In genomic region chr3:128845119-128845518, GRCh38 we compare ENCODE assay signal across 1 cellular context.
TF ChIP-seq lines count a peak whose summit lies in the region.

No MANE protein-coding gene starts in this region.

TF ChIP-seq in WTC11, 78 proteins besides CTCF, POLR2A, EP300 and RAD21 (continued from another document):
- TF ChIP-seq, protein P1, sequence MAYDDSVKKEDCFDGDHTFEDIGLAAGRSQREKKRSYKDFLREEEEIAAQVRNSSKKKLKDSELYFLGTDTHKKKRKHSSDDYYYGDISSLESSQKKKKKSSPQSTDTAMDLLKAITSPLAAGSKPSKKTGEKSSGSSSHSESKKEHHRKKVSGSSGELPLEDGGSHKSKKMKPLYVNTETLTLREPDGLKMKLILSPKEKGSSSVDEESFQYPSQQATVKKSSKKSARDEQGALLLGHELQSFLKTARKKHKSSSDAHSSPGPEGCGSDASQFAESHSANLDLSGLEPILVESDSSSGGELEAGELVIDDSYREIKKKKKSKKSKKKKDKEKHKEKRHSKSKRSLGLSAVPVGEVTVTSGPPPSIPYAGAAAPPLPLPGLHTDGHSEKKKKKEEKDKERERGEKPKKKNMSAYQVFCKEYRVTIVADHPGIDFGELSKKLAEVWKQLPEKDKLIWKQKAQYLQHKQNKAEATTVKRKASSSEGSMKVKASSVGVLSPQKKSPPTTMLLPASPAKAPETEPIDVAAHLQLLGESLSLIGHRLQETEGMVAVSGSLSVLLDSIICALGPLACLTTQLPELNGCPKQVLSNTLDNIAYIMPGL (CRISPR knock-in tag; IDR thresholded peaks at IDR 0.05) = no peak
- TF ChIP-seq ZNF396 (CRISPR knock-in tag; IDR thresholded peaks at IDR 0.05; ENCODE audit: borderline replicate concordance) (no peak), ATF1 (CRISPR knock-in tag; IDR thresholded peaks at IDR 0.05) (no peak), ETV6 (CRISPR knock-in tag; IDR thresholded peaks at IDR 0.05) (no peak), KAT7 (CRISPR knock-in tag; IDR thresholded peaks at IDR 0.05; ENCODE audit: borderline replicate concordance) (no peak), CBFB (CRISPR knock-in tag; IDR thresholded peaks at IDR 0.05; ENCODE audit: low read depth) (no peak)
